9 cellular contexts compared by ENCODE assay signal in the genomic region with DNA sequence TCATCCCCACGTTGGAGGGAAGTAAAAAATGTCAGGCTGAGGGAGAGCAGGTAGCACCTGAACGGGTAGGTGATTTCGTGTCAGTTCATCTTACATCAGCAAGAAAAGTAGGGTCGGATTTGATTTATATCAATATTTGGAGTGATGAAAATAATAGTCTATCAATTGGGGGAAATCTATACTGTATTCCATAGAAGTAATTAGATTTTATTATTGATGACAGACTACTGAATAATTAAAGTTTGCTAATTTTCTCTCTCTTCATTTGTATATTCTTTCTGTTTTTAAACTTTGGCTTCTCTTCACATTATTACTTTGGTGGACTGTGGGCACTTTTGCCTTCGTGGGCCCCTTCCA.
DNase-seq lines count a peak whose midpoint lies in the region; ATAC-seq, FAIRE-seq and TF ChIP-seq lines count a peak whose summit lies in the region.
"Had no signal": no experiment of that assay in that cellular context is flagged by ENCODE, and none has a peak within 500 bp of the region (broad histone marks: within the 10 kb centered on the region; RNA-seq: fewer than 3 reads in every experiment).

No MANE protein-coding gene starts in this region.

- no peaks in the 10 kb centered on the region for H3K36me3 Mint-ChIP-seq in activated T-cell treated with anti-CD3 and anti-CD28 coated beads, Interleukin-2, amount 50 U/mL, for 72 hours (ENCODE audit: insufficient read depth in 2 of 2)
- H3K36me3 Mint-ChIP-seq in activated T-helper 1 cell treated with anti-CD3 and anti-CD28 coated beads, Interleukin-12 subunit alpha, Interleukin-12 subunit beta, Interleukin-2, Interleukin-4 antibody, amounts not matched to agents 30 ng/mL and 10 ng/mL and 1 ng/mL, durations not matched to agents 14 hours and 24 hours and 36 hours (ENCODE audit: low read depth), result no peaks in the 10 kb centered on the region

- H3K4me3 ChIP-seq in keratinocyte (ENCODE audit: control insufficient read depth in 2 of 3, extremely low read depth in 1 of 3, insufficient read depth in 2 of 3, low read depth in 1 of 3, low read length in 3 of 3) (no peak overlapping the region), thoracic aorta (peak overlapping the region; percentile 66), H7 (ENCODE audit: insufficient read depth, low read depth, low read length) (no peak overlapping the region)

- H3K79me2 ChIP-seq in keratinocyte (ENCODE audit: control insufficient read depth, insufficient read depth, low read length), result no peaks in the 10 kb centered on the region

- TF ChIP-seq CTCF in keratinocyte (optimal IDR thresholded peaks at IDR 0.05 in 1 of 3, IDR thresholded peaks at IDR 0.05 in 1 of 3, conservative IDR thresholded peaks at IDR 0.05 in 1 of 3; ENCODE audit: extremely low read depth in 1 of 3, insufficient read depth in 2 of 3, low read length in 3 of 3), result no peak
- no peak for TF ChIP-seq CTCF in thoracic aorta (IDR thresholded peaks at IDR 0.05)

- no peak overlapping the region for H3K27ac ChIP-seq in keratinocyte (ENCODE audit: control insufficient read depth, insufficient read depth, low read length)
- H3K27ac ChIP-seq in thoracic aorta, result no peak overlapping the region

- H3K4me1 Mint-ChIP-seq in activated T-cell treated with anti-CD3 and anti-CD28 coated beads, Interleukin-2, amount 50 U/mL, for 72 hours (ENCODE audit: low read depth), result peaks cover 13% of the 10 kb centered on the region
- peaks cover 14% of the 10 kb centered on the region for H3K4me1 Mint-ChIP-seq in activated T-helper 1 cell treated with anti-CD3 and anti-CD28 coated beads, Interleukin-12 subunit alpha, Interleukin-12 subunit beta, Interleukin-2, Interleukin-4 antibody, amounts not matched to agents 30 ng/mL and 10 ng/mL and 1 ng/mL, durations not matched to agents 14 hours and 24 hours and 36 hours (ENCODE audit: low read depth)

- no peak overlapping the region for H3K27ac Mint-ChIP-seq in activated T-cell treated with anti-CD3 and anti-CD28 coated beads, Interleukin-2, amount 50 U/mL, for 72 hours
- H3K27ac Mint-ChIP-seq in activated T-helper 1 cell treated with anti-CD3 and anti-CD28 coated beads, Interleukin-12 subunit alpha, Interleukin-12 subunit beta, Interleukin-2, Interleukin-4 antibody, amounts not matched to agents 30 ng/mL and 10 ng/mL and 1 ng/mL, durations not matched to agents 14 hours and 24 hours and 36 hours, result peak overlapping the region; percentile 53

- no peaks in the 10 kb centered on the region for H3K9me3 ChIP-seq in keratinocyte (ENCODE audit: control insufficient read depth, low read depth, low read length)
- H3K9me3 ChIP-seq in thoracic aorta, result no peaks in the 10 kb centered on the region

- no peak overlapping the region for H3K9ac ChIP-seq in keratinocyte (ENCODE audit: control insufficient read depth, extremely low read depth, insufficient read depth, low read length)

- H3K27me3 ChIP-seq in keratinocyte (ENCODE audit: control insufficient read depth, extremely low read depth, insufficient read depth, low read length), result peaks cover 23% of the 10 kb centered on the region
- H3K27me3 ChIP-seq in thoracic aorta (replicated peaks; ENCODE audit: insufficient read depth), result no peaks in the 10 kb centered on the region
- no peaks in the 10 kb centered on the region for H3K27me3 ChIP-seq in H7 (ENCODE audit: control insufficient read depth, insufficient read depth, low read length)

- DNase-seq in activated T-cell treated with anti-CD3 and anti-CD28 coated beads, Interleukin-2, amount 50 U/mL, for 72 hours, result no peak
- DNase-seq in activated T-cell treated with anti-CD3 and anti-CD28 coated beads, Interleukin-2, amount 50 U/mL, for 1 hour, result no peak
- no peak for DNase-seq in activated T-helper 1 cell treated with anti-CD3 and anti-CD28 coated beads, Interleukin-12 subunit alpha, Interleukin-12 subunit beta, Interleukin-2, Interleukin-4 antibody, amounts not matched to agents 30 ng/mL and 10 ng/mL and 1 ng/mL, durations not matched to agents 14 hours and 24 hours and 36 hours (ENCODE audit: low spot score)
- DNase-seq in keratinocyte (ENCODE audit: low read depth, low spot score), result no peak
- no peak for DNase-seq in thoracic aorta (ENCODE audit: low spot score)
- no peak for DNase-seq in H7
- no peak for DNase-seq in NCI-H2196 (lab: John Stamatoyannopoulos, UW; ENCODE audit: unreplicated experiment)
- DNase-seq in posterior vena cava (ENCODE audit: low spot score), result no peak
- DNase-seq: kidney had no signal

- H4K20me1 ChIP-seq in keratinocyte (ENCODE audit: control insufficient read depth, extremely low read depth, insufficient read depth, low read length), result no peaks in the 10 kb centered on the region

- no peak for FAIRE-seq in keratinocyte (lab: Jason Lieb, UNC)
- FAIRE-seq: kidney had no signal

- ATAC-seq in activated T-cell treated with anti-CD3 and anti-CD28 coated beads, Interleukin-2, amount 50 U/mL, for 72 hours (replicated peaks in 1 of 2), result no peak
- no peak for ATAC-seq in thoracic aorta (ENCODE audit: insufficient number of reproducible peaks, low FRiP score, low read depth)

- H3K9me3 Mint-ChIP-seq in activated T-cell treated with anti-CD3 and anti-CD28 coated beads, Interleukin-2, amount 50 U/mL, for 72 hours, result no peaks in the 10 kb centered on the region
- H3K9me3 Mint-ChIP-seq in activated T-helper 1 cell treated with anti-CD3 and anti-CD28 coated beads, Interleukin-12 subunit alpha, Interleukin-12 subunit beta, Interleukin-2, Interleukin-4 antibody, amounts not matched to agents 30 ng/mL and 10 ng/mL and 1 ng/mL, durations not matched to agents 14 hours and 24 hours and 36 hours, result no peaks in the 10 kb centered on the region

- H3K9me1 ChIP-seq in keratinocyte (ENCODE audit: control insufficient read depth, extremely low read depth, insufficient read depth, low read length), result no peaks in the 10 kb centered on the region

- peak overlapping the region; percentile 91 for H3K4me2 ChIP-seq in keratinocyte (ENCODE audit: control insufficient read depth, extremely low read depth, insufficient read depth, low read depth, low read length)

- no peaks in the 10 kb centered on the region for H3K36me3 ChIP-seq in keratinocyte (ENCODE audit: control insufficient read depth in 2 of 2, extremely low read depth in 1 of 2, insufficient read depth in 2 of 2, low read length in 2 of 2)
- no peaks in the 10 kb centered on the region for H3K36me3 ChIP-seq in thoracic aorta
- no peaks in the 10 kb centered on the region for H3K36me3 ChIP-seq in H7 (replicated peaks; ENCODE audit: control insufficient read depth, insufficient read depth, low read length)

- intact Hi-C loops in activated T-helper 1 cell treated with anti-CD3 and anti-CD28 coated beads, Interleukin-12 subunit alpha, Interleukin-12 subunit beta, Interleukin-2, Interleukin-4 antibody, amounts not matched to agents 30 ng/mL and 10 ng/mL and 1 ng/mL, durations not matched to agents 14 hours and 24 hours and 36 hours (cut with micrococcal nuclease), result loop anchor here (1.0 to 2.0 kb wide), 10 partner anchors 9 to 693 kb away; no protein-coding TSS in a partner anchor
- intact Hi-C loops in posterior vena cava (cut with DNase I), result no loop called here

- no peak overlapping the region for H2AFZ ChIP-seq in keratinocyte (ENCODE audit: control insufficient read depth, low read length)

- H3K4me3 Mint-ChIP-seq in activated T-cell treated with anti-CD3 and anti-CD28 coated beads, Interleukin-2, amount 50 U/mL, for 72 hours, result peak overlapping the region; percentile 72 to 95
- peak overlapping the region; percentile 81 for H3K4me3 Mint-ChIP-seq in activated T-helper 1 cell treated with anti-CD3 and anti-CD28 coated beads, Interleukin-12 subunit alpha, Interleukin-12 subunit beta, Interleukin-2, Interleukin-4 antibody, amounts not matched to agents 30 ng/mL and 10 ng/mL and 1 ng/mL, durations not matched to agents 14 hours and 24 hours and 36 hours

- peaks cover 9% of the 10 kb centered on the region for H3K27me3 Mint-ChIP-seq in activated T-cell treated with anti-CD3 and anti-CD28 coated beads, Interleukin-2, amount 50 U/mL, for 72 hours (ENCODE audit: low read depth)
- H3K27me3 Mint-ChIP-seq in activated T-helper 1 cell treated with anti-CD3 and anti-CD28 coated beads, Interleukin-12 subunit alpha, Interleukin-12 subunit beta, Interleukin-2, Interleukin-4 antibody, amounts not matched to agents 30 ng/mL and 10 ng/mL and 1 ng/mL, durations not matched to agents 14 hours and 24 hours and 36 hours (ENCODE audit: insufficient read depth), result peaks cover 23% of the 10 kb centered on the region

- H3K4me1 ChIP-seq in keratinocyte (ENCODE audit: control insufficient read depth, extremely low read depth, insufficient read depth, low read length) (peaks cover 7% of the 10 kb centered on the region), thoracic aorta (ENCODE audit: control insufficient read depth in 1 of 2, low read depth in 2 of 2) (peaks cover 0 to 8% of the 10 kb centered on the region in 2 donors)

- dilution Hi-C loops in keratinocyte (cut with MboI; ENCODE audit: extremely low pct_ligation_motif_present, low sequenced_read_pairs), result no loop called here
